ENCODE assay signal across 2 cellular contexts in genomic region chr2:230868947-230869690, GRCh38.
TF ChIP-seq lines count a peak whose summit lies in the region.

No MANE protein-coding gene starts in this region.

TF ChIP-seq in H1, 55 proteins besides CTCF, POLR2A, EP300 and RAD21:
- no peak for TF ChIP-seq EGR1 (IDR thresholded peaks at IDR 0.05; ENCODE audit: borderline replicate concordance, low read depth, low read length)
- no peak for TF ChIP-seq NANOG (IDR thresholded peaks at IDR 0.05; ENCODE audit: insufficient read depth, low read depth, low read length, poor library complexity, severe bottlenecking)
- no peak for TF ChIP-seq KDM4A (IDR thresholded peaks at IDR 0.05; ENCODE audit: low read depth, low read length, severe bottlenecking)
- no peak for TF ChIP-seq CHD2 (IDR thresholded peaks at IDR 0.05; ENCODE audit: low read length)
- TF ChIP-seq GABPA (IDR thresholded peaks at IDR 0.05; ENCODE audit: borderline replicate concordance, insufficient read depth, low read length): peak; percentile 20; the same call in 1 of the 2 replicates
- no peak for TF ChIP-seq SP4 (IDR thresholded peaks at IDR 0.05; ENCODE audit: low read length)
- no peak for TF ChIP-seq CREB1 (IDR thresholded peaks at IDR 0.05)
- peak; percentile 52; the same call in 1 of the 2 replicates for TF ChIP-seq POLR2AphosphoS5 (IDR thresholded peaks at IDR 0.05; ENCODE audit: low read depth, low read length)
- no peak for TF ChIP-seq KDM1A (IDR thresholded peaks at IDR 0.05; ENCODE audit: borderline replicate concordance, low read length)
- TF ChIP-seq TEAD4 (IDR thresholded peaks at IDR 0.05; ENCODE audit: low read depth, low read length): peak; percentile 58; the same call in 1 of the 2 replicates
- peak; percentile 54 for TF ChIP-seq ASH2L (IDR thresholded peaks at IDR 0.05; ENCODE audit: low read length)
- TF ChIP-seq SIX5 (IDR thresholded peaks at IDR 0.05; ENCODE audit: low read depth, low read length): no peak
- no peak for TF ChIP-seq SAP30 (IDR thresholded peaks at IDR 0.05; ENCODE audit: insufficient read depth, insufficient replicate concordance, low read length)

TF ChIP-seq in neural cell, 6 proteins besides CTCF, POLR2A, EP300 and RAD21:
- TF ChIP-seq SMC3 (conservative IDR thresholded peaks at IDR 0.05; ENCODE audit: poor library complexity): no peak
- TF ChIP-seq EZH2 (IDR thresholded peaks at IDR 0.05; ENCODE audit: borderline replicate concordance, insufficient read depth, low read length, poor library complexity, severe bottlenecking): no peak
- no peak for TF ChIP-seq TAF1 (IDR thresholded peaks at IDR 0.05; ENCODE audit: low read depth)
- no peak for TF ChIP-seq REST (IDR thresholded peaks at IDR 0.05; ENCODE audit: borderline replicate concordance)
- TF ChIP-seq MXI1 (conservative IDR thresholded peaks at IDR 0.05; ENCODE audit: poor library complexity, severe bottlenecking): no peak
- TF ChIP-seq POLR2AphosphoS5 (IDR thresholded peaks at IDR 0.05): no peak
